8 cellular contexts compared by ENCODE assay signal in genomic region chr14:58072288-58073071, GRCh38.
A peak's percentile ranks its signal among the peaks of the same experiment; 100 is the strongest.
DNase-seq lines count a peak whose midpoint lies in the region; ATAC-seq and TF ChIP-seq lines count a peak whose summit lies in the region.

No MANE protein-coding gene starts in this region.

- no peaks in the 10 kb centered on the region for H3K36me3 Mint-ChIP-seq in activated B cell treated with CpG ODN at 0.5 μM for 24 hours (ENCODE audit: low read depth)

- H3K9me3 ChIP-seq in mucosa of descending colon (no peaks in the 10 kb centered on the region), subcutaneous abdominal adipose tissue (ENCODE audit: control insufficient read depth in 5 of 5, low read length in 5 of 5) (no peaks in the 10 kb centered on the region)

- CTCF ChIA-PET in activated B cell treated with CpG ODN at 0.5 μM for 24 hours (lab: Charles Lee): interaction anchor here (1.2 to 1.3 kb wide), 2 partner anchors 9 to 17 kb away, joined by 4 to 10 read pairs; no protein-coding TSS in a partner anchor

- H3K4me3 Mint-ChIP-seq in activated B cell treated with CpG ODN at 0.5 μM for 24 hours: no peak overlapping the region

- H3K27me3 ChIP-seq in subcutaneous abdominal adipose tissue (ENCODE audit: control insufficient read depth in 5 of 5, insufficient read depth in 4 of 5, low read length in 5 of 5): no peaks in the 10 kb centered on the region

- H3K9me3 Mint-ChIP-seq in activated B cell treated with CpG ODN at 0.5 μM for 24 hours: no peaks in the 10 kb centered on the region

- no peak overlapping the region for H3K27ac ChIP-seq in subcutaneous abdominal adipose tissue (ENCODE audit: low read depth, low read length)

- intact Hi-C loops in activated B cell treated with CpG ODN at 0.5 μM for 24 hours (cut with micrococcal nuclease) (loop anchor here (1.0 kb wide), 1 partner anchor 586 kb away; no protein-coding TSS in a partner anchor), mucosa of descending colon (cut with DNase I, micrococcal nuclease) (loop anchor here (5.0 to 10.0 kb wide), 2 partner anchors 585 to 588 kb away; no protein-coding TSS in a partner anchor)

- H3K27ac Mint-ChIP-seq in activated B cell treated with CpG ODN at 0.5 μM for 24 hours: no peak overlapping the region

- POLR2A ChIA-PET in activated B cell treated with CpG ODN at 0.5 μM for 24 hours (lab: Charles Lee): no interaction called here

- no peak overlapping the region for H3K9ac ChIP-seq in subcutaneous abdominal adipose tissue (ENCODE audit: low read length in 5 of 5)

- peak; percentile 74 for DNase-seq in AG20443 (ENCODE audit: low spot score)
- DNase-seq in NCI-H2171 treated with DMSO at 0.1 percent for 48 hours (lab: John Stamatoyannopoulos, UW): peak; percentile 91
- DNase-seq in activated B cell treated with CpG ODN at 0.5 μM for 24 hours: no peak
- DNase-seq in epithelial cell of esophagus (ENCODE audit: low read depth): peak; percentile 77
- peak in 1 of 3 donors; percentile 41 for DNase-seq in mucosa of descending colon

- H3K27me3 Mint-ChIP-seq in activated B cell treated with CpG ODN at 0.5 μM for 24 hours: peaks cover 8% of the 10 kb centered on the region

- no peak for TF ChIP-seq CTCF in activated B cell treated with CpG ODN at 0.5 μM for 24 hours (IDR thresholded peaks at IDR 0.05)
- peak; percentile 76 for TF ChIP-seq CTCF in epithelial cell of esophagus (IDR thresholded peaks at IDR 0.05; ENCODE audit: insufficient read depth, low read depth, low read length, missing control alignments)
- peak; percentile 13 for TF ChIP-seq CTCF in mucosa of descending colon (IDR thresholded peaks at IDR 0.05)

- H3K4me1 ChIP-seq in mucosa of descending colon (ENCODE audit: low read depth) (no peaks in the 10 kb centered on the region), subcutaneous abdominal adipose tissue (ENCODE audit: control insufficient read depth in 5 of 5, insufficient read depth in 5 of 5, low read length in 5 of 5) (peaks cover 0 to 7% (median 4%) of the 10 kb centered on the region in 5 donors)

- no peaks in the 10 kb centered on the region for H3K4me1 Mint-ChIP-seq in activated B cell treated with CpG ODN at 0.5 μM for 24 hours

- H3K36me3 ChIP-seq in mucosa of descending colon (ENCODE audit: low read depth): no peaks in the 10 kb centered on the region
- no peaks in the 10 kb centered on the region for H3K36me3 ChIP-seq in subcutaneous abdominal adipose tissue (ENCODE audit: control insufficient read depth in 5 of 5, insufficient read depth in 5 of 5, low read length in 5 of 5)

- H3K4me3 ChIP-seq in epithelial cell of esophagus (ENCODE audit: low read length) (no peak overlapping the region), mucosa of descending colon (no peak overlapping the region), subcutaneous abdominal adipose tissue (ENCODE audit: low read depth in 1 of 5, low read length in 5 of 5) (peak overlapping the region; percentile 23 to 47 (median 34))

- ATAC-seq in GM18858 (IDR thresholded peaks at IDR 0.05; ENCODE audit: unreplicated experiment) (peak; percentile 77), HG03196 (IDR thresholded peaks at IDR 0.05; ENCODE audit: unreplicated experiment) (peak; percentile 63), activated B cell treated with CpG ODN at 0.5 μM for 24 hours (ENCODE audit: low read depth) (peak; percentile 56), mucosa of descending colon (peak; percentile 75)

Comparison
In these comparisons a context has a peak if more than half of its experiments do, and no peak if none do; other contexts are left out.
1. H3K4me3 ChIP-seq: peak in subcutaneous abdominal adipose tissue (5 of 5); none in epithelial cell of esophagus (single experiment) and mucosa of descending colon (single experiment).
2. Peak in every context shown above with its lines, with median percentiles within 50 percentile points of each other: ATAC-seq.